Comparison of ENCODE assay signal across 14 cellular contexts in the genomic region with DNA sequence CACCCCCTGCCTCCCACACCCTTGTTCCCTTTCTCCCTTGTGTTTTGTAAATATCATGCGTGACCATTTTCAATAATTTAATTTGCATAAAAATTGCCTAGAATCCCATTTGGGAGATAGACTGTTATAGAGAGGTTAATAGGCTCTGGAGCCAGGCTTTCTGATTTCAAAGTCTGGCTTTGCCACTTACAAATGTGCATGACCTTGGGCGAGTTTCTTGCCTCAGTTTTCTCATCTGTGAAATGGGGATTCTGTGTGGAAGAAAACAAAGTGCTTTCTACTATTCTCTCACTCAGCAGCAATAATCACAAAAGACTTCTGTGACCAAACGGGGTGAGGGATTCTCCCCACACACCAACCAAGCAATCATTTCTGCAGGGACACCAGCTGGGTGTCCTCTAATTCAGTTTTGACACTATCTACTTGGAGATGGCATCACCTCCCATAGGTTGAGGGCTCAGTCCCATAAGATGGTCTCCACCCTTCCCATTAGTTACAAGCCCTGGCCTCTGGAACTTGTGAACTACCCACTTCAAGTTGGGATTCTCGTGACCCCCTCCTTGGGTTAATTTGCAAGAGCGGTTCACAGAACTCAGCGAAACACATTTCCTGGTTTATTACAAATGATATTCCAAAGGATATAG. TPM values are rescaled to one million over a fixed set of nuclear protein-coding genes. Genes with fewer than 3 reads are reported as not detected.
DNase-seq lines count a peak whose midpoint lies in the region; ATAC-seq, FAIRE-seq and TF ChIP-seq lines count a peak whose summit lies in the region.
"Had no signal": no experiment of that assay in that cellular context is flagged by ENCODE, and none has a peak within 500 bp of the region (broad histone marks: within the 10 kb centered on the region; RNA-seq: fewer than 3 reads in every experiment).

No MANE protein-coding gene starts in this region.

- H3K4me1 ChIP-seq in heart right ventricle = peaks cover 29 to 94% (median 82%) of the 10 kb centered on the region in 9 donors
- peaks cover 35 to 40% of the 10 kb centered on the region in 2 donors for H3K4me1 ChIP-seq in kidney (ENCODE audit: control insufficient read depth in 1 of 2, insufficient read depth in 1 of 2, low read depth in 1 of 2, low read length in 2 of 2)
- H3K4me1 ChIP-seq in rectal smooth muscle tissue (ENCODE audit: control insufficient read depth, insufficient read depth, low read length) = peaks cover 21% of the 10 kb centered on the region
- H3K4me1 ChIP-seq in aorta (ENCODE audit: control insufficient read depth in 1 of 2, insufficient read depth in 2 of 2, low read length in 2 of 2) = peaks cover 8 to 15% of the 10 kb centered on the region in 2 donors

- H3K27ac ChIP-seq in heart right ventricle (peak overlapping the region; percentile 83 to 99 (median 92)), kidney (ENCODE audit: low read depth in 2 of 2, low read length in 2 of 2) (peak overlapping the region; percentile 94), rectal smooth muscle tissue (ENCODE audit: low read depth, low read length) (peak overlapping the region; percentile 90), aorta (ENCODE audit: low read depth in 1 of 2, low read length in 2 of 2) (peak overlapping the region; percentile 46 to 97)

- no peak for TF ChIP-seq POLR2A in erythroblast (IDR thresholded peaks at IDR 0.05; ENCODE audit: low read length)

- TF ChIP-seq CTCF in heart right ventricle (IDR thresholded peaks at IDR 0.05) (no peak), kidney (IDR thresholded peaks at IDR 0.05; ENCODE audit: borderline replicate concordance, extremely low read depth, insufficient read depth) (no peak)

- WGBS in heart right ventricle, 2 donors = 88 to 92% methylated on average over 6 of the region's 6 CpGs
- 81 to 82% methylated on average over 6 of the region's 6 CpGs for WGBS in aorta, 2 donors

- ATAC-seq in heart right ventricle (no peak), left cardiac atrium (no peak), aorta (ENCODE audit: low FRiP score) (no peak)
- ATAC-seq: stimulated activated naive B cell treated with anti-CD40 and anti-IgM and Interleukin-4, amounts not matched to agents 10 μg/mL and 1 μg/mL and 100 μg/mL, for 72 hours had no signal

- H3K9me3 ChIP-seq in heart right ventricle = no peaks in the 10 kb centered on the region
- H3K9me3 ChIP-seq in kidney (ENCODE audit: control insufficient read depth in 1 of 2, low read length in 2 of 2) = no peaks in the 10 kb centered on the region
- H3K9me3 ChIP-seq in aorta (ENCODE audit: control insufficient read depth, low read length) = no peaks in the 10 kb centered on the region

- H3K9ac ChIP-seq in kidney (ENCODE audit: low read length in 2 of 2) (peak overlapping the region in 1 of 2 donors; percentile 63), rectal smooth muscle tissue (ENCODE audit: low read length) (no peak overlapping the region)

- H3K4me3 ChIP-seq in heart right ventricle (peak overlapping the region in 2 of 10 donors; percentile 9 to 12), kidney (ENCODE audit: low read length in 2 of 2) (peak overlapping the region in 1 of 2 donors; percentile 42), rectal smooth muscle tissue (ENCODE audit: low read length) (no peak overlapping the region), aorta (ENCODE audit: low read length in 2 of 2) (no peak overlapping the region)

- FAIRE-seq in kidney (lab: Jason Lieb, UNC) = no peak
- FAIRE-seq: TTC549 had no signal

- no peak overlapping the region for H3K4me3 Mint-ChIP-seq in activated T-helper 2 cell treated with anti-CD3 and anti-CD28 coated beads, Interferon-gamma antibody, Interleukin-2, Interleukin-4, amounts not matched to agents 10 μg/mL and 5 μg/mL and 100 μg/mL, durations not matched to agents 14 hours and 24 hours and 36 hours (ENCODE audit: low read depth)
- H3K4me3 Mint-ChIP-seq: central memory CD8-positive, alpha-beta T cell; stimulated activated naive B cell treated with anti-CD40 and anti-IgM and Interleukin-4, amounts not matched to agents 10 μg/mL and 1 μg/mL and 100 μg/mL, for 72 hours had no signal

- H3K9me3 Mint-ChIP-seq in activated T-helper 2 cell treated with anti-CD3 and anti-CD28 coated beads, Interferon-gamma antibody, Interleukin-2, Interleukin-4, amounts not matched to agents 10 μg/mL and 5 μg/mL and 100 μg/mL, durations not matched to agents 14 hours and 24 hours and 36 hours = peaks cover under 1% of the 10 kb centered on the region
- H3K9me3 Mint-ChIP-seq: central memory CD8-positive, alpha-beta T cell had no signal

- peaks cover 35% of the 10 kb centered on the region for H3K4me1 Mint-ChIP-seq in activated T-helper 2 cell treated with anti-CD3 and anti-CD28 coated beads, Interferon-gamma antibody, Interleukin-2, Interleukin-4, amounts not matched to agents 10 μg/mL and 5 μg/mL and 100 μg/mL, durations not matched to agents 14 hours and 24 hours and 36 hours (ENCODE audit: low read depth)

- intact Hi-C loops in heart right ventricle (cut with DNase I) (loop anchor here in 4 of 10 donors (2.0 to 10.0 kb wide), 6 partner anchors 18 to 1590 kb away; partner anchors contain the start of genes DEPP1 (in 1 of the 4) and HNRNPF (in 1 of the 4)), left cardiac atrium (cut with DNase I) (no loop called here), kidney (cut with DNase I) (no loop called here), aorta (cut with DNase I) (no loop called here)
- intact Hi-C loops in activated T-helper 2 cell treated with anti-CD3 and anti-CD28 coated beads, Interferon-gamma antibody, Interleukin-2, Interleukin-4, amounts not matched to agents 10 μg/mL and 5 μg/mL and 100 μg/mL, durations not matched to agents 14 hours and 24 hours and 36 hours (cut with micrococcal nuclease) = no loop called here

- H3K27me3 ChIP-seq in heart right ventricle (no peaks in the 10 kb centered on the region), rectal smooth muscle tissue (ENCODE audit: control insufficient read depth, insufficient read depth, low read length) (no peaks in the 10 kb centered on the region), aorta (ENCODE audit: control insufficient read depth in 1 of 2, insufficient read depth in 2 of 2, low read length in 1 of 2) (no peaks in the 10 kb centered on the region)

- peaks cover 11% of the 10 kb centered on the region for H3K36me3 Mint-ChIP-seq in activated T-helper 2 cell treated with anti-CD3 and anti-CD28 coated beads, Interferon-gamma antibody, Interleukin-2, Interleukin-4, amounts not matched to agents 10 μg/mL and 5 μg/mL and 100 μg/mL, durations not matched to agents 14 hours and 24 hours and 36 hours (ENCODE audit: low read depth)

- H3K27me3 Mint-ChIP-seq in activated T-helper 2 cell treated with anti-CD3 and anti-CD28 coated beads, Interferon-gamma antibody, Interleukin-2, Interleukin-4, amounts not matched to agents 10 μg/mL and 5 μg/mL and 100 μg/mL, durations not matched to agents 14 hours and 24 hours and 36 hours (ENCODE audit: low read depth) = peaks cover 10% of the 10 kb centered on the region
- H3K27me3 Mint-ChIP-seq: central memory CD8-positive, alpha-beta T cell; stimulated activated naive B cell treated with anti-CD40 and anti-IgM and Interleukin-4, amounts not matched to agents 10 μg/mL and 1 μg/mL and 100 μg/mL, for 72 hours had no signal

- DNase-seq in heart right ventricle = no peak
- no peak for DNase-seq in left cardiac atrium
- DNase-seq in kidney = no peak
- no peak for DNase-seq in aorta
- DNase-seq in activated T-helper 2 cell treated with anti-CD3 and anti-CD28 coated beads, Interferon-gamma antibody, Interleukin-2, Interleukin-4, amounts not matched to agents 10 μg/mL and 5 μg/mL and 100 μg/mL, durations not matched to agents 14 hours and 24 hours and 36 hours (ENCODE audit: low spot score) = no peak
- no peak for DNase-seq in erythroblast (lab: John Stamatoyannopoulos, UW)
- DNase-seq in hypothalamus (lab: John Stamatoyannopoulos, UW) = no peak
- DNase-seq: activated naive CD4-positive, alpha-beta T cell; HCEC 1CT; NCI-H2081; stimulated activated naive B cell treated with anti-CD40 and anti-IgM and Interleukin-4, amounts not matched to agents 10 μg/mL and 1 μg/mL and 100 μg/mL, for 72 hours had no signal

- H3K27ac Mint-ChIP-seq in activated T-helper 2 cell treated with anti-CD3 and anti-CD28 coated beads, Interferon-gamma antibody, Interleukin-2, Interleukin-4, amounts not matched to agents 10 μg/mL and 5 μg/mL and 100 μg/mL, durations not matched to agents 14 hours and 24 hours and 36 hours = no peak overlapping the region
- H3K27ac Mint-ChIP-seq: stimulated activated naive B cell treated with anti-CD40 and anti-IgM and Interleukin-4, amounts not matched to agents 10 μg/mL and 1 μg/mL and 100 μg/mL, for 72 hours had no signal

- H3K36me3 ChIP-seq in heart right ventricle (peaks cover 0 to 23% (median 13%) of the 10 kb centered on the region in 9 donors), kidney (ENCODE audit: control insufficient read depth in 1 of 2, insufficient read depth in 2 of 2, low read length in 2 of 2) (peaks cover 2 to 5% of the 10 kb centered on the region in 2 donors), rectal smooth muscle tissue (ENCODE audit: control insufficient read depth, insufficient read depth, low read length) (peaks cover 2% of the 10 kb centered on the region), aorta (ENCODE audit: control insufficient read depth in 1 of 2, insufficient read depth in 2 of 2, low read length in 1 of 2) (no peaks in the 10 kb centered on the region)

RNA-seq across cellular contexts. Expression of gene ZNF22, which starts 3.5 kb away (rescaled TPM):
- total RNA-seq in heart right ventricle (10 to 100 TPM; 11.0 to 17.2 (median 15.4) TPM), left cardiac atrium (10 to 100 TPM; 18.9 to 21.1 TPM), kidney (24.5 TPM), aorta (10 to 100 TPM; 19.6 to 20.9 TPM)
- polyA plus RNA-seq in heart right ventricle (10 to 100 TPM; 16.2 to 16.3 TPM), kidney (ENCODE audit: insufficient read depth, low read depth, low replicate concordance) (18.7 TPM), aorta (10 to 100 TPM; 12.4 to 20.3 TPM)
- 24.6 and 25.6 TPM in 2 replicates for total RNA-seq in activated T-helper 2 cell treated with anti-CD3 and anti-CD28 coated beads, Interferon-gamma antibody, Interleukin-2, Interleukin-4, amounts not matched to agents 10 μg/mL and 5 μg/mL and 100 μg/mL, durations not matched to agents 14 hours and 24 hours and 36 hours

RNA-seq across cellular contexts. Expression of gene DEPP1, which starts 18.6 kb away (rescaled TPM):
- 100 to 1,000 TPM in 1 of 10 donors, 10 to 100 TPM in 9; 10.0 to 172 (median 23.8) TPM for total RNA-seq in heart right ventricle
- 10 to 100 TPM; 27.6 to 40.3 TPM for polyA plus RNA-seq in heart right ventricle
- 10 to 100 TPM; 36.7 to 49.2 TPM for total RNA-seq in left cardiac atrium
- 146 TPM for total RNA-seq in kidney
- 44.4 TPM for polyA plus RNA-seq in kidney (ENCODE audit: insufficient read depth, low read depth, low replicate concordance)
- 100 to 1,000 TPM in 1 of 2 donors, 10 to 100 TPM in 1; 84.2 to 254 TPM for total RNA-seq in aorta
- 100 to 1,000 TPM in 1 of 2 donors, 10 to 100 TPM in 1; 55.2 to 492 TPM for polyA plus RNA-seq in aorta
- total RNA-seq in activated T-helper 2 cell treated with anti-CD3 and anti-CD28 coated beads, Interferon-gamma antibody, Interleukin-2, Interleukin-4, amounts not matched to agents 10 μg/mL and 5 μg/mL and 100 μg/mL, durations not matched to agents 14 hours and 24 hours and 36 hours = 0.64 and 1.5 TPM in 2 replicates

RNA-seq across cellular contexts. Expression of gene RASSF4, which starts 37.6 kb away (rescaled TPM):
- total RNA-seq in heart right ventricle = 100 to 1,000 TPM in 2 of 10 donors, 10 to 100 TPM in 8; 73.3 to 120 (median 79.9) TPM
- 10 to 100 TPM; 41.2 to 89.4 TPM for polyA plus RNA-seq in heart right ventricle
- 10 to 100 TPM; 48.9 to 71.5 TPM for total RNA-seq in left cardiac atrium
- 76.4 TPM for total RNA-seq in kidney
- 83.1 TPM for polyA plus RNA-seq in kidney (ENCODE audit: insufficient read depth, low read depth, low replicate concordance)
- 10 to 100 TPM; 26.7 to 82.1 TPM for total RNA-seq in aorta
- polyA plus RNA-seq in aorta = 10 to 100 TPM; 13.5 to 32.0 TPM
- 0.66 and 1.7 TPM in 2 replicates for total RNA-seq in activated T-helper 2 cell treated with anti-CD3 and anti-CD28 coated beads, Interferon-gamma antibody, Interleukin-2, Interleukin-4, amounts not matched to agents 10 μg/mL and 5 μg/mL and 100 μg/mL, durations not matched to agents 14 hours and 24 hours and 36 hours

Comparison
In these comparisons a context has a peak if more than half of its experiments do, and no peak if none do; other contexts are left out.
1. RNA of gene RASSF4, which starts 37.6 kb away (total RNA-seq): 26.7 to 82.1 TPM in aorta, 73.3 to 120 TPM in heart right ventricle, 76.4 TPM in kidney (single experiment) and 48.9 to 71.5 TPM in left cardiac atrium; 0.66 to 1.7 TPM in activated T-helper 2 cell treated with anti-CD3 and anti-CD28 coated beads, Interferon-gamma antibody, Interleukin-2, Interleukin-4, amounts not matched to agents 10 μg/mL and 5 μg/mL and 100 μg/mL, durations not matched to agents 14 hours and 24 hours and 36 hours; every median in the first group is over 10 times any median in the second.
2. Peak in every context shown above with its lines, with median percentiles within 50 percentile points of each other: H3K27ac ChIP-seq.